ENCODE assay signal across 8 cellular contexts in genomic region chr21:38985423-38986378, GRCh38.
DNase-seq lines count a peak whose midpoint lies in the region; ATAC-seq, FAIRE-seq and TF ChIP-seq lines count a peak whose summit lies in the region.

No MANE protein-coding gene starts in this region.

- POLR2A ChIA-PET in WTC11 (lab: Charles Lee), result no interaction called here

- H3K27ac Mint-ChIP-seq in activated naive CD8-positive, alpha-beta T cell, result peak overlapping the region; percentile 86
- no peak overlapping the region for H3K27ac Mint-ChIP-seq in WTC11

- no peaks in the 10 kb centered on the region for H3K9me1 ChIP-seq in keratinocyte (ENCODE audit: control insufficient read depth, extremely low read depth, insufficient read depth, low read length)

- no peaks in the 10 kb centered on the region for H3K36me3 Mint-ChIP-seq in activated naive CD8-positive, alpha-beta T cell
- peaks cover 4% of the 10 kb centered on the region; the same call in 1 of the 2 replicates for H3K36me3 Mint-ChIP-seq in WTC11

- ATAC-seq in HG02885 (IDR thresholded peaks at IDR 0.05; ENCODE audit: poor library complexity, unreplicated experiment) (peak; percentile 73), WTC11 (no peak)

- H3K4me1 Mint-ChIP-seq in activated naive CD8-positive, alpha-beta T cell (ENCODE audit: low read depth), result peaks cover 17% of the 10 kb centered on the region
- peaks cover 61% of the 10 kb centered on the region for H3K4me1 Mint-ChIP-seq in WTC11

- TF ChIP-seq CTCF in keratinocyte (optimal IDR thresholded peaks at IDR 0.05 in 1 of 3, IDR thresholded peaks at IDR 0.05 in 1 of 3, conservative IDR thresholded peaks at IDR 0.05 in 1 of 3; ENCODE audit: extremely low read depth in 1 of 3, insufficient read depth in 2 of 3, low read length in 3 of 3) (no peak), WTC11 (IDR thresholded peaks at IDR 0.05) (no peak)

- no peaks in the 10 kb centered on the region for H3K9me3 Mint-ChIP-seq in activated naive CD8-positive, alpha-beta T cell (ENCODE audit: low read depth)
- H3K9me3 Mint-ChIP-seq in WTC11, result peaks cover 5% of the 10 kb centered on the region

- H3K79me2 ChIP-seq in keratinocyte (ENCODE audit: control insufficient read depth, insufficient read depth, low read length), result no peaks in the 10 kb centered on the region

- DNase-seq in DMS53 (lab: John Stamatoyannopoulos, UW) (peak; percentile 88), NCI-H82 treated with DMSO at 0.1 percent for 48 hours (lab: John Stamatoyannopoulos, UW; ENCODE audit: unreplicated experiment) (peak; percentile 82), keratinocyte (ENCODE audit: low read depth, low spot score) (peak; percentile 32), kidney tubule cell (ENCODE audit: low spot score) (no peak), WTC11 (ENCODE audit: low spot score) (no peak)
- DNase-seq in stimulated activated CD4-positive, alpha-beta T cell treated with anti-CD3 and anti-CD28 coated beads, TNF-alpha, amount 100 ng/mL, for 24 hours (ENCODE audit: low read depth in 3 of 3), result peak; percentile 20 to 64 (median 28)

- H3K4me2 ChIP-seq in keratinocyte (ENCODE audit: control insufficient read depth, extremely low read depth, insufficient read depth, low read depth, low read length), result peak overlapping the region; percentile 61

- H3K4me1 ChIP-seq in keratinocyte (ENCODE audit: control insufficient read depth, extremely low read depth, insufficient read depth, low read length), result peaks cover 39% of the 10 kb centered on the region

- H3K9ac ChIP-seq in keratinocyte (ENCODE audit: control insufficient read depth, extremely low read depth, insufficient read depth, low read length), result peak overlapping the region; percentile 45

- H3K27ac ChIP-seq in keratinocyte (ENCODE audit: control insufficient read depth, insufficient read depth, low read length), result peak overlapping the region; percentile 45

- H3K36me3 ChIP-seq in keratinocyte (ENCODE audit: control insufficient read depth in 2 of 2, extremely low read depth in 1 of 2, insufficient read depth in 2 of 2, low read length in 2 of 2), result no peaks in the 10 kb centered on the region

- no peaks in the 10 kb centered on the region for H4K20me1 ChIP-seq in keratinocyte (ENCODE audit: control insufficient read depth, extremely low read depth, insufficient read depth, low read length)

- peak; percentile 58 for FAIRE-seq in keratinocyte (lab: Jason Lieb, UNC)

- dilution Hi-C loops in keratinocyte (cut with MboI; ENCODE audit: extremely low pct_ligation_motif_present, low sequenced_read_pairs), result no loop called here

- H3K4me3 Mint-ChIP-seq in activated naive CD8-positive, alpha-beta T cell, result peak overlapping the region; percentile 57
- H3K4me3 Mint-ChIP-seq in WTC11, result no peak overlapping the region

- H2AFZ ChIP-seq in keratinocyte (ENCODE audit: control insufficient read depth, low read length), result peak overlapping the region; percentile 1

- H3K27me3 ChIP-seq in keratinocyte (ENCODE audit: control insufficient read depth, extremely low read depth, insufficient read depth, low read length), result no peaks in the 10 kb centered on the region

- peaks cover 25% of the 10 kb centered on the region for H3K27me3 Mint-ChIP-seq in activated naive CD8-positive, alpha-beta T cell
- H3K27me3 Mint-ChIP-seq in WTC11 (ENCODE audit: low read depth), result no peaks in the 10 kb centered on the region; the same call in 1 of the 2 replicates

- no peaks in the 10 kb centered on the region for H3K9me3 ChIP-seq in keratinocyte (ENCODE audit: control insufficient read depth, low read depth, low read length)

- H3K4me3 ChIP-seq in keratinocyte (ENCODE audit: control insufficient read depth in 2 of 3, extremely low read depth in 1 of 3, insufficient read depth in 2 of 3, low read depth in 1 of 3, low read length in 3 of 3), result no peak overlapping the region

- CTCF ChIA-PET in WTC11 (lab: Charles Lee), result no interaction called here

TF ChIP-seq in WTC11, 78 proteins besides CTCF, POLR2A, EP300 and RAD21:
- TF ChIP-seq ZNF232 (CRISPR knock-in tag; IDR thresholded peaks at IDR 0.05), result no peak
- TF ChIP-seq HMGXB4 (CRISPR knock-in tag; IDR thresholded peaks at IDR 0.05), result no peak
- TF ChIP-seq ATF1 (CRISPR knock-in tag; IDR thresholded peaks at IDR 0.05), result no peak
- TF ChIP-seq GTF2I (CRISPR knock-in tag; conservative IDR thresholded peaks at IDR 0.05), result no peak
- TF ChIP-seq, protein P1, sequence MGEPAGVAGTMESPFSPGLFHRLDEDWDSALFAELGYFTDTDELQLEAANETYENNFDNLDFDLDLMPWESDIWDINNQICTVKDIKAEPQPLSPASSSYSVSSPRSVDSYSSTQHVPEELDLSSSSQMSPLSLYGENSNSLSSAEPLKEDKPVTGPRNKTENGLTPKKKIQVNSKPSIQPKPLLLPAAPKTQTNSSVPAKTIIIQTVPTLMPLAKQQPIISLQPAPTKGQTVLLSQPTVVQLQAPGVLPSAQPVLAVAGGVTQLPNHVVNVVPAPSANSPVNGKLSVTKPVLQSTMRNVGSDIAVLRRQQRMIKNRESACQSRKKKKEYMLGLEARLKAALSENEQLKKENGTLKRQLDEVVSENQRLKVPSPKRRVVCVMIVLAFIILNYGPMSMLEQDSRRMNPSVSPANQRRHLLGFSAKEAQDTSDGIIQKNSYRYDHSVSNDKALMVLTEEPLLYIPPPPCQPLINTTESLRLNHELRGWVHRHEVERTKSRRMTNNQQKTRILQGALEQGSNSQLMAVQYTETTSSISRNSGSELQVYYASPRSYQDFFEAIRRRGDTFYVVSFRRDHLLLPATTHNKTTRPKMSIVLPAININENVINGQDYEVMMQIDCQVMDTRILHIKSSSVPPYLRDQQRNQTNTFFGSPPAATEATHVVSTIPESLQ (CRISPR knock-in tag; IDR thresholded peaks at IDR 0.05), result no peak
- no peak for TF ChIP-seq NR1H2 (CRISPR knock-in tag; IDR thresholded peaks at IDR 0.05)
- no peak for TF ChIP-seq ZNF671 (CRISPR knock-in tag; IDR thresholded peaks at IDR 0.05)
- TF ChIP-seq, protein P2, sequence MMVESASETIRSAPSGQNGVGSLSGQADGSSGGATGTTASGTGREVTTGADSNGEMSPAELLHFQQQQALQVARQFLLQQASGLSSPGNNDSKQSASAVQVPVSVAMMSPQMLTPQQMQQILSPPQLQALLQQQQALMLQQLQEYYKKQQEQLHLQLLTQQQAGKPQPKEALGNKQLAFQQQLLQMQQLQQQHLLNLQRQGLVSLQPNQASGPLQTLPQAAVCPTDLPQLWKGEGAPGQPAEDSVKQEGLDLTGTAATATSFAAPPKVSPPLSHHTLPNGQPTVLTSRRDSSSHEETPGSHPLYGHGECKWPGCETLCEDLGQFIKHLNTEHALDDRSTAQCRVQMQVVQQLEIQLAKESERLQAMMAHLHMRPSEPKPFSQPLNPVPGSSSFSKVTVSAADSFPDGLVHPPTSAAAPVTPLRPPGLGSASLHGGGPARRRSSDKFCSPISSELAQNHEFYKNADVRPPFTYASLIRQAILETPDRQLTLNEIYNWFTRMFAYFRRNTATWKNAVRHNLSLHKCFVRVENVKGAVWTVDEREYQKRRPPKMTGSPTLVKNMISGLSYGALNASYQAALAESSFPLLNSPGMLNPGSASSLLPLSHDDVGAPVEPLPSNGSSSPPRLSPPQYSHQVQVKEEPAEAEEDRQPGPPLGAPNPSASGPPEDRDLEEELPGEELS (CRISPR knock-in tag; IDR thresholded peaks at IDR 0.05), result no peak
- no peak for TF ChIP-seq GABPB1 (CRISPR knock-in tag; IDR thresholded peaks at IDR 0.05)
- TF ChIP-seq FOXJ3 (CRISPR knock-in tag; IDR thresholded peaks at IDR 0.05; ENCODE audit: borderline replicate concordance), result no peak
- no peak for TF ChIP-seq MXD4 (CRISPR knock-in tag; IDR thresholded peaks at IDR 0.05; ENCODE audit: borderline replicate concordance)
- no peak for TF ChIP-seq NFE2L1 (CRISPR knock-in tag; IDR thresholded peaks at IDR 0.05)
- TF ChIP-seq, protein P3, sequence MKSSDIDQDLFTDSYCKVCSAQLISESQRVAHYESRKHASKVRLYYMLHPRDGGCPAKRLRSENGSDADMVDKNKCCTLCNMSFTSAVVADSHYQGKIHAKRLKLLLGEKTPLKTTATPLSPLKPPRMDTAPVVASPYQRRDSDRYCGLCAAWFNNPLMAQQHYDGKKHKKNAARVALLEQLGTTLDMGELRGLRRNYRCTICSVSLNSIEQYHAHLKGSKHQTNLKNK (CRISPR knock-in tag; IDR thresholded peaks at IDR 0.05), result no peak
- no peak for TF ChIP-seq E2F1 (CRISPR knock-in tag; IDR thresholded peaks at IDR 0.05)
- no peak for TF ChIP-seq MYBL2 (CRISPR knock-in tag; IDR thresholded peaks at IDR 0.05)
- no peak for TF ChIP-seq PRRX2 (CRISPR knock-in tag; IDR thresholded peaks at IDR 0.05)
- no peak for TF ChIP-seq IRF1 (CRISPR knock-in tag; IDR thresholded peaks at IDR 0.05)

Comparison
In these comparisons a context has a peak if more than half of its experiments do, and no peak if none do; other contexts are left out.
1. DNase-seq: peak in DMS53 (single experiment), NCI-H82 treated with DMSO at 0.1 percent for 48 hours (single experiment), keratinocyte (single experiment) and stimulated activated CD4-positive, alpha-beta T cell treated with anti-CD3 and anti-CD28 coated beads, TNF-alpha, amount 100 ng/mL, for 24 hours (3 of 3); none in kidney tubule cell (single experiment) and WTC11 (single experiment).